ENCODE assay signal across 7 cellular contexts in genomic region chr10:130141460-130141859, GRCh38. TPM values are rescaled to one million over a fixed set of nuclear protein-coding genes. Genes with fewer than 3 reads are reported as not detected.
DNase-seq lines count a peak whose midpoint lies in the region; ATAC-seq and TF ChIP-seq lines count a peak whose summit lies in the region.

No MANE protein-coding gene starts in this region.

- POLR2A ChIA-PET in Panc1 (lab: Charles Lee) = no interaction called here

- peaks cover 48% of the 10 kb centered on the region for H3K4me1 Mint-ChIP-seq in HFFc6 (ENCODE audit: low read depth)

- intact Hi-C loops in Panc1 (cut with micrococcal nuclease; ENCODE audit: unreplicated experiment) = no loop called here

- H3K27ac ChIP-seq in Panc1 (ENCODE audit: low read length) = peak overlapping the region; percentile 17; the same call in 1 of the 2 replicates

- no peak for TF ChIP-seq CTCF in HFFc6 (IDR thresholded peaks at IDR 0.05)
- TF ChIP-seq CTCF in Panc1 (IDR thresholded peaks at IDR 0.05) = no peak
- no peak for TF ChIP-seq CTCF in GM13976 (IDR thresholded peaks at IDR 0.05; ENCODE audit: borderline replicate concordance, control extremely low read depth, extremely low read depth, insufficient read depth, missing control alignments)

- peak overlapping the region; percentile 45 for H3K27ac Mint-ChIP-seq in HFFc6

- H3K27me3 ChIP-seq in Panc1 (ENCODE audit: control insufficient read depth, insufficient read depth, low read length) = no peaks in the 10 kb centered on the region

- no peaks in the 10 kb centered on the region for H3K9me3 ChIP-seq in Panc1 (ENCODE audit: control insufficient read depth, insufficient read depth, low read depth, low read length)

- H3K9me3 Mint-ChIP-seq in HFFc6 = no peaks in the 10 kb centered on the region

- BruUV-seq in Panc1 (replicated peaks; lab: Mats Ljungman, UMichigan) = no TSS peak

- H3K4me3 ChIP-seq in Panc1 (ENCODE audit: low read depth in 2 of 2, low read length in 2 of 2) = no peak overlapping the region

- CTCF ChIA-PET in Panc1 (lab: Charles Lee) = no interaction called here

- H3K4me1 ChIP-seq in Panc1 (ENCODE audit: control insufficient read depth, insufficient read depth, low read length) = peaks cover 28% of the 10 kb centered on the region

- peak; percentile 19 for ATAC-seq in GM19023 (IDR thresholded peaks at IDR 0.05; ENCODE audit: unreplicated experiment)
- no peak for ATAC-seq in Panc1

- peaks cover 7% of the 10 kb centered on the region; the same call in 1 of the 2 replicates for H3K36me3 ChIP-seq in Panc1 (ENCODE audit: control insufficient read depth, insufficient read depth, low read length)

- in situ Hi-C loops in Panc1 (cut with HindIII; ENCODE audit: low pct_unique_long_range_greater_than_20kb, low sequenced_read_pairs) = no loop called here
- in situ Hi-C loops in GM13976 (cut with MboI; ENCODE audit: low sequenced_read_pairs, unreplicated experiment) = no loop called here

- peaks cover 2% of the 10 kb centered on the region for H3K27me3 Mint-ChIP-seq in HFFc6 (ENCODE audit: insufficient read depth)

- H3K36me3 Mint-ChIP-seq in HFFc6 (ENCODE audit: low read depth) = peaks cover 26% of the 10 kb centered on the region

- H3K4me3 Mint-ChIP-seq in HFFc6 = no peak overlapping the region

- DNase-seq in HFFc6 (peak; percentile 13), Panc1 (ENCODE audit: low read depth, low spot score) (no peak), lung microvascular endothelial cell (ENCODE audit: low read depth in 2 of 2) (peak; percentile 22 to 52), Ammon's horn (ENCODE audit: low spot score) (no peak), GM13976 (ENCODE audit: low spot score) (no peak)
- no peak for DNase-seq in activated effector memory CD4-positive, alpha-beta T cell treated with Interleukin-2 at 50 U/mL for 16 hours

RNA-seq across cellular contexts. Expression of gene GLRX3, which starts 5.3 kb away (rescaled TPM):
- total RNA-seq in HFFc6 (2021; fragmentation: NEBNext Ultra II Directional; extraction: Animal tissue kit (Norgen Biotek cat#: 25700)) = 100 to 1,000 TPM in 5 of 6 experiments, 10 to 100 TPM in 1; 96.2 to 123 (median 112) TPM
- total RNA-seq in Panc1 (2021; ENCODE audit: unreplicated experiment) (188 TPM), lung microvascular endothelial cell (47.2 and 53.8 TPM in 2 replicates)
- 113 TPM for polyA plus RNA-seq in Panc1 (2012; ENCODE audit: insufficient read length)

RNA-seq across cellular contexts. Expression of gene C10orf143, which starts 30.8 kb away (rescaled TPM):
- 1 to 10 TPM; 1.9 to 2.6 (median 2.4) TPM for total RNA-seq in HFFc6 (2021; fragmentation: NEBNext Ultra II Directional; extraction: Animal tissue kit (Norgen Biotek cat#: 25700))
- total RNA-seq in Panc1 (2021; ENCODE audit: unreplicated experiment) (1.0 TPM), lung microvascular endothelial cell (0.22 and 0.40 TPM in 2 replicates)
- 1.3 TPM for polyA plus RNA-seq in Panc1 (2012; ENCODE audit: insufficient read length)

Comparison
In these comparisons a context has a peak if more than half of its experiments do, and no peak if none do; other contexts are left out.
1. DNase-seq: peak in HFFc6 (single experiment) and lung microvascular endothelial cell (2 of 2); none in Panc1 (single experiment), activated effector memory CD4-positive, alpha-beta T cell treated with Interleukin-2 at 50 U/mL for 16 hours (single experiment), Ammon's horn (single experiment) and GM13976 (single experiment).